9 cellular contexts compared by ENCODE assay signal in the genomic region with DNA sequence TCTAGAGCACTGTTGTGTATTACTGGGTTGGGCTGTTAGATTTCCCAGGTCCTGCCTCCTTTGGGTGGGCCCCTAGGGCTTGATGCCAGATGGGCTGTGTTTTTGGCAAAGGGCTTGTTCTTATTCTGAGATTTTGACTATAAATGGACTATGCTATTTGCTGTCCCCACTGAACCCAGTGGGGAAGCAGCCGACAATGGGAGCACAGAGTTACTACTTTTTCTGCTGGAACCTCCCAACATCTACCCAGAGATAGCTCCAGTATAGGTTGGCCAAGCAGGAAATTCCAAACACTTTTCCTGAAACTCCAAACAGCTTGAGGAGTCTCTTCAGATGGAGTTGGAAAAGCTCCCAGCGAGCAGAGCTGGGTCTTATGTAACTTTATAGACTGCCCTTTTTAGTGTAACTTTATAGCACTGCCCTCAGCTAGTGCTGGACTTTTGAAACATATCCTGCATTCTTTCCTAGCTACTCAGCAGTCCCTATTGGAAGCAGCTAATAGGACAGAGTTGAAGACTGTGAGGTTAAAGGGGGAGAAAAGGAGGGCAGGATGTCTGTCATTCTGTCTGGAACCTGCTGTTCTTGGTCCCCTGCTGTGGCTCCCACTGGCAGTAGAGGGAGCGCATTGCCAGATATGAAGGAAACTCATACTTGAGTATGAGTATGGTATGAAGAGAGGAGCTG. TPM values are rescaled to one million over a fixed set of nuclear protein-coding genes. Genes with fewer than 3 reads are reported as not detected.
DNase-seq lines count a peak whose midpoint lies in the region; ATAC-seq and TF ChIP-seq lines count a peak whose summit lies in the region.
"Had no signal": no experiment of that assay in that cellular context is flagged by ENCODE, and none has a peak within 500 bp of the region (broad histone marks: within the 10 kb centered on the region; RNA-seq: fewer than 3 reads in every experiment).

No MANE protein-coding gene starts in this region.

- ATAC-seq in GM21786 (IDR thresholded peaks at IDR 0.05; ENCODE audit: unreplicated experiment), result no peak

- no peaks in the 10 kb centered on the region for H3K36me3 Mint-ChIP-seq in activated T-helper 1 cell treated with anti-CD3 and anti-CD28 coated beads, Interleukin-12 subunit alpha, Interleukin-12 subunit beta, Interleukin-2, Interleukin-4 antibody, amounts not matched to agents 30 ng/mL and 10 ng/mL and 1 ng/mL, durations not matched to agents 14 hours and 24 hours and 36 hours (ENCODE audit: low read depth)
- no peaks in the 10 kb centered on the region for H3K36me3 Mint-ChIP-seq in nephron progenitor cell (ENCODE audit: low read depth)

- TF ChIP-seq CTCF in suprapubic skin (IDR thresholded peaks at IDR 0.05) (peak in 1 of 2 donors; percentile 17), nephron progenitor cell (IDR thresholded peaks at IDR 0.05) (no peak)

- H3K27ac ChIP-seq in suprapubic skin, result peak overlapping the region; percentile 74

- intact Hi-C loops in activated T-helper 1 cell treated with anti-CD3 and anti-CD28 coated beads, Interleukin-12 subunit alpha, Interleukin-12 subunit beta, Interleukin-2, Interleukin-4 antibody, amounts not matched to agents 30 ng/mL and 10 ng/mL and 1 ng/mL, durations not matched to agents 14 hours and 24 hours and 36 hours (cut with micrococcal nuclease), result no loop called here

- TF ChIP-seq POLR2A in suprapubic skin (IDR thresholded peaks at IDR 0.05), result no peak

- H3K36me3 ChIP-seq in suprapubic skin, result no peaks in the 10 kb centered on the region

- DNase-seq in HT-29 (ENCODE audit: low spot score) (peak; percentile 25), cerebellar cortex (ENCODE audit: low spot score) (peak; percentile 79), left kidney (ENCODE audit: low read depth, low spot score) (peak; percentile 64), suprapubic skin (ENCODE audit: low spot score in 2 of 2) (peak in 1 of 2 donors; percentile 84), NCI-H1417 (lab: John Stamatoyannopoulos, UW) (no peak), nephron progenitor cell (no peak)
- no peak for DNase-seq in activated T-helper 1 cell treated with anti-CD3 and anti-CD28 coated beads, Interleukin-12 subunit alpha, Interleukin-12 subunit beta, Interleukin-2, Interleukin-4 antibody, amounts not matched to agents 30 ng/mL and 10 ng/mL and 1 ng/mL, durations not matched to agents 14 hours and 24 hours and 36 hours (ENCODE audit: low spot score)
- DNase-seq: activated effector memory CD4-positive, alpha-beta T cell treated with Interleukin-2 at 50 U/mL for 16 hours had no signal

- H3K9me3 Mint-ChIP-seq in activated T-helper 1 cell treated with anti-CD3 and anti-CD28 coated beads, Interleukin-12 subunit alpha, Interleukin-12 subunit beta, Interleukin-2, Interleukin-4 antibody, amounts not matched to agents 30 ng/mL and 10 ng/mL and 1 ng/mL, durations not matched to agents 14 hours and 24 hours and 36 hours, result no peaks in the 10 kb centered on the region
- H3K9me3 Mint-ChIP-seq in nephron progenitor cell, result no peaks in the 10 kb centered on the region

- no peak overlapping the region for H3K4me3 ChIP-seq in suprapubic skin

- TF ChIP-seq EP300 in suprapubic skin (IDR thresholded peaks at IDR 0.05), result no peak

- H3K27me3 ChIP-seq in suprapubic skin, result no peaks in the 10 kb centered on the region

- 26% methylated on average over 3 of the region's 3 CpGs for WGBS in suprapubic skin

- H3K4me3 Mint-ChIP-seq in activated T-helper 1 cell treated with anti-CD3 and anti-CD28 coated beads, Interleukin-12 subunit alpha, Interleukin-12 subunit beta, Interleukin-2, Interleukin-4 antibody, amounts not matched to agents 30 ng/mL and 10 ng/mL and 1 ng/mL, durations not matched to agents 14 hours and 24 hours and 36 hours, result no peak overlapping the region
- H3K4me3 Mint-ChIP-seq in nephron progenitor cell, result no peak overlapping the region

- peaks cover 20% of the 10 kb centered on the region for H3K4me1 ChIP-seq in suprapubic skin

- H3K9me3 ChIP-seq in suprapubic skin, result no peaks in the 10 kb centered on the region

- peaks cover 2% of the 10 kb centered on the region for H3K27me3 Mint-ChIP-seq in activated T-helper 1 cell treated with anti-CD3 and anti-CD28 coated beads, Interleukin-12 subunit alpha, Interleukin-12 subunit beta, Interleukin-2, Interleukin-4 antibody, amounts not matched to agents 30 ng/mL and 10 ng/mL and 1 ng/mL, durations not matched to agents 14 hours and 24 hours and 36 hours (ENCODE audit: insufficient read depth)
- no peaks in the 10 kb centered on the region for H3K27me3 Mint-ChIP-seq in nephron progenitor cell (ENCODE audit: low read depth, poor library complexity)

- H3K4me1 Mint-ChIP-seq in activated T-helper 1 cell treated with anti-CD3 and anti-CD28 coated beads, Interleukin-12 subunit alpha, Interleukin-12 subunit beta, Interleukin-2, Interleukin-4 antibody, amounts not matched to agents 30 ng/mL and 10 ng/mL and 1 ng/mL, durations not matched to agents 14 hours and 24 hours and 36 hours (ENCODE audit: low read depth), result peaks cover 5% of the 10 kb centered on the region
- H3K4me1 Mint-ChIP-seq in nephron progenitor cell, result no peaks in the 10 kb centered on the region

- no peak overlapping the region for H3K27ac Mint-ChIP-seq in activated T-helper 1 cell treated with anti-CD3 and anti-CD28 coated beads, Interleukin-12 subunit alpha, Interleukin-12 subunit beta, Interleukin-2, Interleukin-4 antibody, amounts not matched to agents 30 ng/mL and 10 ng/mL and 1 ng/mL, durations not matched to agents 14 hours and 24 hours and 36 hours
- no peak overlapping the region for H3K27ac Mint-ChIP-seq in nephron progenitor cell

RNA-seq across cellular contexts. Expression of a gene that starts 21.0 kb away (rescaled TPM):
- total RNA-seq in HT-29 (2014; rRNA removed; shearing (Covaris generic)), result 0.94 and 2.0 TPM in 2 replicates
- total RNA-seq in suprapubic skin, result 10 to 100 TPM; 17.5 to 22.3 (median 19.0) TPM
- 4.4 and 5.8 TPM in 2 replicates for total RNA-seq in activated T-helper 1 cell treated with anti-CD3 and anti-CD28 coated beads, Interleukin-12 subunit alpha, Interleukin-12 subunit beta, Interleukin-2, Interleukin-4 antibody, amounts not matched to agents 30 ng/mL and 10 ng/mL and 1 ng/mL, durations not matched to agents 14 hours and 24 hours and 36 hours

Comparison
In these comparisons a context has a peak if more than half of its experiments do, and no peak if none do; other contexts are left out.
1. DNase-seq: peak in HT-29 (single experiment), cerebellar cortex (single experiment) and left kidney (single experiment); none in activated T-helper 1 cell treated with anti-CD3 and anti-CD28 coated beads, Interleukin-12 subunit alpha, Interleukin-12 subunit beta, Interleukin-2, Interleukin-4 antibody, amounts not matched to agents 30 ng/mL and 10 ng/mL and 1 ng/mL, durations not matched to agents 14 hours and 24 hours and 36 hours (single experiment), NCI-H1417 (0 of 3) and nephron progenitor cell (single experiment).